1 cellular context compared by ENCODE assay signal in the genomic region with DNA sequence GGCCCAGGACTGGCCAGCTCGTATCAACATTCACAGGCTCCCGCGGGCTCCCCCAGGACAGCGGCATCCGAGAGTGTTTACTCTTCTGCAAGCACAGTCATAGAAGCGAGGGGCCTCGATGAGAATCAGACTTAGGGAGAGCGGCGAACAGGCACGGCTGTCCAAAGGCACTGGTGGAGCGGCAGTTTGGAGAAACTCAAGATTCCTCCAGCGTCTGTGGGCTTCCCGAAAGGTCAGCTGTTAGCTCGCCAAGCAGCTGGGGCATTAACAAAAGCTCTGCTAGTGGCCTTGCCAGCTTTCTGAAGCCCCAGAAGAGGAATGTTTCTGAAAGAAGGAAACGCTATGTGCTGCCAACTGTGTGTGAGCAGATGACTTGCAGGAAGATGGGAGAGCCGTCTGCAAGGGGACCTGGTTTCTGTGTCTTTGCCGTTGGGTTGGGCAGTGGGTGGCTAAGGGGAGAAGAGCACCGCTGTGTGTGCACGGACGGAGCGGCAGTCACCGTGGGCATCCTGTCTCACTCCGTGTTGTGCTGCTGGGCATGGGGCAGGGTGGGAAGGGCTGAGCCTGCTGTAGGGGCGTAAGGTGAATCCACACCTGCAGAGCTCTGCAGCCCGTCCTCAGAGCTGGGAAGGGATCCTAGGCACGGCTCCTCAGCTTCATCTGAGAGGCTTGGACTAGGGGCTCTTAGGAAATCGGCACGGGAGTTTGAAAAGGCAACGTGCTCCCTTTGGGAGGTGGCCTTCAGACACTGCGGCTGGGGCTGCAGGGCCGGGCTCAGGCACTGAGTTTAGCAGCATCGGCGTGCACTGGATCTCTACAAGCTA.
TF ChIP-seq lines count a peak whose summit lies in the region.

No MANE protein-coding gene starts in this region.

TF ChIP-seq in IMR-90, 13 proteins besides CTCF, POLR2A, EP300 and RAD21 (continued from another document):
- TF ChIP-seq RCOR1 (IDR thresholded peaks at IDR 0.05; ENCODE audit: insufficient replicate concordance, low read length) (no peak), MAZ (IDR thresholded peaks at IDR 0.05; ENCODE audit: borderline replicate concordance, low read depth, low read length) (no peak), RFX5 (IDR thresholded peaks at IDR 0.05; ENCODE audit: low read depth, low read length) (no peak)
